ENCODE assay signal across 11 cellular contexts in the genomic region with DNA sequence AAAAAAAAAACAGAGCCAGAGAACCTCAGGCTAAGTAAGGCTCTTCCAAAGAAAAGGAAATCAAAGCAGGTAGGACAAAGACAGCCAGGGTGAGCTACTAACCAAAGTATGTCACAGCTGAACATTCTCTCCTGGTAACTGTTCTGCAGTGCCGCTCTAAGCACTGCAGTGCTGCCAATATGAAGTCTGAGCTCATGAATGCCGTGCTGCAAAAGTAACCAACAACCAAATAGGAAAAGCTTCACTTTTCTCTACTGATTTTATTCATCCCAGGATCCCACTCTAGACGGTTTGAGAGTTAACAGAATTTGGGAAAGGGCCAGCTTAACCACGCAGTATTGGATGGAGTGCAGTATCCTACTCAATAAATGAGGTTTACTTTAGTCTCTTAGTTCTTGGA. TPM values are rescaled to one million over a fixed set of nuclear protein-coding genes. Genes with fewer than 3 reads are reported as not detected.
DNase-seq lines count a peak whose midpoint lies in the region; ATAC-seq and TF ChIP-seq lines count a peak whose summit lies in the region.
"Had no signal": no experiment of that assay in that cellular context is flagged by ENCODE, and none has a peak within 500 bp of the region (broad histone marks: within the 10 kb centered on the region; RNA-seq: fewer than 3 reads in every experiment).

No MANE protein-coding gene starts in this region.

- H3K36me3 ChIP-seq in gastroesophageal sphincter (no peaks in the 10 kb centered on the region), trophoblast cell (ENCODE audit: control insufficient read depth in 1 of 2, insufficient read depth in 2 of 2, low read length in 2 of 2) (no peaks in the 10 kb centered on the region), BE2C (no peaks in the 10 kb centered on the region)
- H3K36me3 ChIP-seq: brain microvascular endothelial cell, suprapubic skin had no signal

- H3K79me2 ChIP-seq in trophoblast cell (ENCODE audit: control insufficient read depth, insufficient read depth, low read length, poor library complexity): peaks cover 10% of the 10 kb centered on the region

- ATAC-seq in T-helper 17 cell (no peak), gastroesophageal sphincter (no peak)

- H2AK5ac ChIP-seq in trophoblast cell (ENCODE audit: low read length): no peak overlapping the region

- H2BK12ac ChIP-seq in trophoblast cell (ENCODE audit: low read length): no peak overlapping the region

- TF ChIP-seq CTCF in gastroesophageal sphincter (IDR thresholded peaks at IDR 0.05): no peak
- TF ChIP-seq CTCF in BE2C (IDR thresholded peaks at IDR 0.05; ENCODE audit: low read depth, low read length): no peak

- H3K4me1 Mint-ChIP-seq in T-helper 17 cell: peaks cover 64% of the 10 kb centered on the region

- no peak overlapping the region for H3K23ac ChIP-seq in trophoblast cell (ENCODE audit: low read length)

- peak overlapping the region; percentile 23 for H3K4me2 ChIP-seq in trophoblast cell (ENCODE audit: low read length)

- no peaks in the 10 kb centered on the region for H3K27me3 Mint-ChIP-seq in T-helper 17 cell

- no peak overlapping the region for H3K4ac ChIP-seq in trophoblast cell (ENCODE audit: low read depth, low read length)

- peak overlapping the region; percentile 98 for H3K27ac Mint-ChIP-seq in T-helper 17 cell

- no peak for TF ChIP-seq EP300 in gastroesophageal sphincter (IDR thresholded peaks at IDR 0.05)

- DNase-seq in DMS 273 (lab: John Stamatoyannopoulos, UW; ENCODE audit: unreplicated experiment) (peak; percentile 5), DMS 273 treated with DMSO at 0.1 percent for 48 hours (lab: John Stamatoyannopoulos, UW) (no peak), T-helper 17 cell (no peak), trophoblast cell (peak; percentile 38 to 64), 8988T (no peak), BE2C (no peak), DMS153 treated with DMSO at 0.1 percent for 48 hours (lab: John Stamatoyannopoulos, UW; ENCODE audit: unreplicated experiment) (no peak)
- DNase-seq: brain microvascular endothelial cell had no signal

- no peak overlapping the region for H3K9ac ChIP-seq in trophoblast cell (ENCODE audit: low read length)

- H3K27me3 ChIP-seq in gastroesophageal sphincter (no peaks in the 10 kb centered on the region), trophoblast cell (ENCODE audit: insufficient read depth, low read length) (no peaks in the 10 kb centered on the region), BE2C (no peaks in the 10 kb centered on the region)
- H3K27me3 ChIP-seq: brain microvascular endothelial cell, suprapubic skin had no signal

- H4K12ac ChIP-seq in trophoblast cell (ENCODE audit: low read depth, low read length): no peak overlapping the region

- TF ChIP-seq POLR2A in gastroesophageal sphincter (IDR thresholded peaks at IDR 0.05): no peak

- no peak overlapping the region for H3K18ac ChIP-seq in trophoblast cell (ENCODE audit: low read length)

- no peak overlapping the region for H3K14ac ChIP-seq in trophoblast cell (ENCODE audit: low read length)

- H2AFZ ChIP-seq in trophoblast cell (ENCODE audit: insufficient read depth, low read length, poor library complexity): no peak overlapping the region

- H3K4me1 ChIP-seq in gastroesophageal sphincter (peaks cover 8 to 87% (median 13%) of the 10 kb centered on the region in 3 donors), trophoblast cell (ENCODE audit: control insufficient read depth in 1 of 2, insufficient read depth in 2 of 2, low read length in 2 of 2) (peaks cover 8 to 18% of the 10 kb centered on the region in 2 experiments), BE2C (peaks cover 23% of the 10 kb centered on the region)

- peak overlapping the region; percentile 71 to 100 (median 98) for H3K27ac ChIP-seq in gastroesophageal sphincter
- H3K27ac ChIP-seq in trophoblast cell (ENCODE audit: low read depth, low read length): no peak overlapping the region
- H3K27ac ChIP-seq: 22Rv1, brain microvascular endothelial cell, suprapubic skin had no signal

- H3K4me3 ChIP-seq in gastroesophageal sphincter: no peak overlapping the region
- no peak overlapping the region for H3K4me3 ChIP-seq in trophoblast cell (ENCODE audit: low read depth, low read length)
- H3K4me3 ChIP-seq in BE2C (ENCODE audit: low read depth, low read length): no peak overlapping the region

- 4 to 12% methylated on average over 4 of the region's 4 CpGs for WGBS in gastroesophageal sphincter (ENCODE audit: low coverage in 1 of 2), 2 donors
- WGBS in trophoblast cell (ENCODE audit: extremely low coverage, insufficient coverage, insufficient read length): no CpG with 5 or more reads among the region's 4 CpGs

- H3K9me3 ChIP-seq in T-helper 17 cell (ENCODE audit: control insufficient read depth, low read length, poor library complexity, severe bottlenecking): no peaks in the 10 kb centered on the region
- no peaks in the 10 kb centered on the region for H3K9me3 ChIP-seq in gastroesophageal sphincter
- H3K9me3 ChIP-seq in trophoblast cell (ENCODE audit: insufficient read depth, low read depth, low read length): no peaks in the 10 kb centered on the region
- no peaks in the 10 kb centered on the region for H3K9me3 ChIP-seq in BE2C
- H3K9me3 ChIP-seq: suprapubic skin had no signal

- H4K8ac ChIP-seq in trophoblast cell (ENCODE audit: low read depth, low read length): no peak overlapping the region

- no peak overlapping the region for H2BK120ac ChIP-seq in trophoblast cell (ENCODE audit: insufficient read depth, low read length, poor library complexity)

- peaks cover 10% of the 10 kb centered on the region for H3K79me1 ChIP-seq in trophoblast cell (ENCODE audit: low read length)

- H4K91ac ChIP-seq in trophoblast cell (ENCODE audit: low read depth, low read length): no peak overlapping the region

- peaks cover 5% of the 10 kb centered on the region for H3K36me3 Mint-ChIP-seq in T-helper 17 cell (ENCODE audit: low read depth)

- H3K4me3 Mint-ChIP-seq in T-helper 17 cell: peak overlapping the region; percentile 100

- H2BK5ac ChIP-seq in trophoblast cell (ENCODE audit: low read depth, low read length, poor library complexity): no peak overlapping the region

RNA-seq across cellular contexts. Expression of a gene that starts 3.5 kb away (rescaled TPM):
- total RNA-seq in T-helper 17 cell (10 to 100 TPM; 82.7 to 87.5 TPM), gastroesophageal sphincter (10 to 100 TPM; 31.7 to 56.1 (median 45.3) TPM)
- polyA plus RNA-seq in trophoblast cell (2013): 15.6 and 16.7 TPM in 2 replicates
- 35.6 TPM for polyA plus RNA-seq in BE2C (2012; ENCODE audit: insufficient read depth, insufficient read length, low read depth)

RNA-seq across cellular contexts. Expression of a gene that starts 49.3 kb away (rescaled TPM):
- total RNA-seq in T-helper 17 cell: 10 to 100 TPM; 31.1 to 43.4 TPM
- 10 to 100 TPM; 50.3 to 82.3 (median 63.2) TPM for total RNA-seq in gastroesophageal sphincter
- polyA plus RNA-seq in trophoblast cell (2013): 59.1 and 59.3 TPM in 2 replicates
- polyA plus RNA-seq in BE2C (2012; ENCODE audit: insufficient read depth, insufficient read length, low read depth): 99.2 TPM

Comparison
In these comparisons a context has a peak if more than half of its experiments do, and no peak if none do; other contexts are left out.
1. DNase-seq: peak in DMS 273 (single experiment) and trophoblast cell (2 of 2); none in DMS 273 treated with DMSO at 0.1 percent for 48 hours (single experiment), T-helper 17 cell (0 of 3), 8988T (single experiment), BE2C (single experiment) and DMS153 treated with DMSO at 0.1 percent for 48 hours (single experiment).